ENCODE assay signal across 8 cellular contexts in genomic region chr19:39435499-39436349, GRCh38. TPM values are rescaled to one million over a fixed set of nuclear protein-coding genes. Genes with fewer than 3 reads are reported as not detected.
DNase-seq lines count a peak whose midpoint lies in the region; ATAC-seq and TF ChIP-seq lines count a peak whose summit lies in the region.

TSS of gene RPS16 (minus strand) at chr19:39435949. CDS start at chr19:39435895, 54 bp downstream.

- peak within 1 kb of the TSS; percentile 94 to 99 (median 97) for H3K9ac ChIP-seq in BLaER1 treated with 17β-estradiol and CSF1 and Interleukin-3, amounts not matched to agents 10 nM and 100 nM

- H4K20me1 ChIP-seq in BLaER1 treated with 17β-estradiol and CSF1 and Interleukin-3, amounts not matched to agents 10 nM and 100 nM = peaks cover 26 to 49% (median 44%) of the 10 kb centered on the region in 11 experiments; a peak in 21 of 22 replicates

- peaks cover 3% of the 10 kb centered on the region for H3K27me3 Mint-ChIP-seq in activated CD4-positive, alpha-beta T cell treated with anti-CD3 and anti-CD28 coated beads, Interleukin-2, amount 10 ng/mL, durations not matched to agents 7 days and 5 days

- H3K27ac Mint-ChIP-seq in activated CD4-positive, alpha-beta T cell treated with anti-CD3 and anti-CD28 coated beads, Interleukin-2, amount 10 ng/mL, durations not matched to agents 7 days and 5 days = peak within 1 kb of the TSS; percentile 97

- peak within 1 kb of the TSS; percentile 89 to 99 (median 96) for H3K4me3 ChIP-seq in BLaER1 treated with 17β-estradiol and CSF1 and Interleukin-3, amounts not matched to agents 10 nM and 100 nM
- H3K4me3 ChIP-seq in coronary artery = peak within 1 kb of the TSS; percentile 97

- H3K4me3 Mint-ChIP-seq in activated CD4-positive, alpha-beta T cell treated with anti-CD3 and anti-CD28 coated beads, Interleukin-2, amount 10 ng/mL, durations not matched to agents 7 days and 5 days = peak within 1 kb of the TSS; percentile 98

- no peak for TF ChIP-seq CTCF in coronary artery (IDR thresholded peaks at IDR 0.05)

- peaks cover 30 to 47% (median 41%) of the 10 kb centered on the region in 11 experiments for H3K36me3 ChIP-seq in BLaER1 treated with 17β-estradiol and CSF1 and Interleukin-3, amounts not matched to agents 10 nM and 100 nM

- H3K4me1 Mint-ChIP-seq in activated CD4-positive, alpha-beta T cell treated with anti-CD3 and anti-CD28 coated beads, Interleukin-2, amount 10 ng/mL, durations not matched to agents 7 days and 5 days = peaks cover 55% of the 10 kb centered on the region

- peak within 1 kb of the TSS; percentile 91 to 98 (median 95) for H3K4me2 ChIP-seq in BLaER1 treated with 17β-estradiol and CSF1 and Interleukin-3, amounts not matched to agents 10 nM and 100 nM

- CTCF ChIA-PET in activated CD4-positive, alpha-beta T cell treated with anti-CD3 and anti-CD28 coated beads, Interleukin-2, amount 10 ng/mL, durations not matched to agents 7 days and 5 days (lab: Charles Lee) = interaction anchor here (0.6 to 1.7 kb wide), 10 partner anchors 9 to 398 kb away, joined by 3 to 18 read pairs (median 3); partner anchors contain the start of genes DYRK1B, PLEKHG2, SAMD4B and SUPT5H

- DNase-seq in NCI-H748 (lab: John Stamatoyannopoulos, UW; ENCODE audit: unreplicated experiment) (peak; percentile 100), coronary artery (ENCODE audit: low spot score) (peak; percentile 99), left lobe of liver (ENCODE audit: low spot score) (peak; percentile 99)
- peak; percentile 99 for DNase-seq in activated CD4-positive, alpha-beta T cell treated with anti-CD3 and anti-CD28 coated beads, Interleukin-2, amount 10 ng/mL, durations not matched to agents 7 days and 5 days
- DNase-seq in stimulated activated CD4-positive, alpha-beta T cell treated with anti-CD3 and anti-CD28 coated beads, Interleukin-2, amount 100 ng/mL, for 24 hours = peak; percentile 100

- H3K36me3 Mint-ChIP-seq in activated CD4-positive, alpha-beta T cell treated with anti-CD3 and anti-CD28 coated beads, Interleukin-2, amount 10 ng/mL, durations not matched to agents 7 days and 5 days (ENCODE audit: low read depth) = peaks cover 31% of the 10 kb centered on the region

- H3K4me1 ChIP-seq in BLaER1 treated with 17β-estradiol and CSF1 and Interleukin-3, amounts not matched to agents 10 nM and 100 nM = peaks cover 27 to 57% (median 53%) of the 10 kb centered on the region in 10 experiments

- H3K9me3 Mint-ChIP-seq in activated CD4-positive, alpha-beta T cell treated with anti-CD3 and anti-CD28 coated beads, Interleukin-2, amount 10 ng/mL, durations not matched to agents 7 days and 5 days = no peaks in the 10 kb centered on the region

- no peaks in the 10 kb centered on the region for H3K9me3 ChIP-seq in BLaER1 treated with 17β-estradiol and CSF1 and Interleukin-3, amounts not matched to agents 10 nM and 100 nM (replicated peaks in 1 of 11)

- ATAC-seq in GM19351 (IDR thresholded peaks at IDR 0.05; ENCODE audit: unreplicated experiment) (peak; percentile 80), HG03520 (IDR thresholded peaks at IDR 0.05; ENCODE audit: unreplicated experiment) (peak; percentile 72), left lobe of liver (peak; percentile 98)

- POLR2A ChIA-PET in activated CD4-positive, alpha-beta T cell treated with anti-CD3 and anti-CD28 coated beads, Interleukin-2, amount 10 ng/mL, durations not matched to agents 7 days and 5 days (lab: Charles Lee) = interaction anchor here (0.6 to 1.4 kb wide), 15 partner anchors 8 to 849 kb away, joined by 3 to 10 read pairs (median 3); partner anchors contain the start of genes MED29, PAF1, PLEKHG2 and SAMD4B

- H3K27me3 ChIP-seq in BLaER1 treated with 17β-estradiol and CSF1 and Interleukin-3, amounts not matched to agents 10 nM and 100 nM = no peaks in the 10 kb centered on the region

- peak within 1 kb of the TSS; percentile 83 to 98 (median 95) for H3K27ac ChIP-seq in BLaER1 treated with 17β-estradiol and CSF1 and Interleukin-3, amounts not matched to agents 10 nM and 100 nM
- H3K27ac ChIP-seq in coronary artery = peak within 1 kb of the TSS; percentile 80 to 87

RNA-seq across cellular contexts. Expression of gene RPS16, which starts in this region (rescaled TPM):
- total RNA-seq in activated CD4-positive, alpha-beta T cell treated with anti-CD3 and anti-CD28 coated beads, Interleukin-2, amount 10 ng/mL, durations not matched to agents 7 days and 5 days = 1,000 to 10,000 TPM; 2,465 to 3,009 TPM
- 668 TPM for total RNA-seq in left lobe of liver

Comparison
In these comparisons a context has a peak if more than half of its experiments do, and no peak if none do; other contexts are left out.
1. Peak in every context shown above with its lines: DNase-seq, ATAC-seq, H3K4me3 ChIP-seq and H3K27ac ChIP-seq.